In genomic region chr19:3366104-3366760, GRCh38 we compare ENCODE assay signal across 8 cellular contexts. TPM values are rescaled to one million over a fixed set of nuclear protein-coding genes. Genes with fewer than 3 reads are reported as not detected.
DNase-seq lines count a peak whose midpoint lies in the region; ATAC-seq and TF ChIP-seq lines count a peak whose summit lies in the region.

TSS of gene NFIC (plus strand) at chr19:3366583. CDS start at chr19:3366637, 54 bp downstream.

- no peaks in the 10 kb centered on the region for H3K9me3 ChIP-seq in neutrophil

- no peaks in the 10 kb centered on the region for H3K36me3 ChIP-seq in neutrophil

- peak; percentile 27 for TF ChIP-seq POLR2A in GM18505 (IDR thresholded peaks at IDR 0.05; ENCODE audit: borderline replicate concordance, extremely low read depth, insufficient read depth, insufficient read length)

- ATAC-seq in GM18505 (IDR thresholded peaks at IDR 0.05; ENCODE audit: unreplicated experiment) = no peak
- peak; percentile 45 to 63 for ATAC-seq in activated naive CD4-positive, alpha-beta T cell treated with anti-CD3 and anti-CD28 coated beads, Interleukin-2, amount 50 U/mL, for 72 hours
- no peak for ATAC-seq in GM21619 (IDR thresholded peaks at IDR 0.05; ENCODE audit: unreplicated experiment)

- TF ChIP-seq CTCF in AG04449 (IDR thresholded peaks at IDR 0.05; ENCODE audit: insufficient read depth, low read length, missing control alignments) = no peak
- TF ChIP-seq CTCF in neutrophil (IDR thresholded peaks at IDR 0.05) = no peak

- CTCF ChIA-PET in AG04449 (lab: Yijun Ruan, JAX) = interaction anchor here (1.2 kb wide), 1 partner anchor 43 kb away, joined by 3 read pairs; no protein-coding TSS in a partner anchor

- H3K27ac ChIP-seq in neutrophil = peak within 1 kb of the TSS; percentile 96

- POLR2A ChIA-PET in AG04449 (lab: Yijun Ruan, JAX) = interaction anchor here (1.0 kb wide), 1 partner anchor 8 kb away, joined by 5 read pairs; no protein-coding TSS in a partner anchor

- peak within 1 kb of the TSS; percentile 81 for H3K4me3 ChIP-seq in AG04449 (ENCODE audit: low read depth, low read length)
- peak within 1 kb of the TSS; percentile 88 to 89 for H3K4me3 ChIP-seq in neutrophil (ENCODE audit: low read depth in 1 of 2, low read length in 1 of 2)

- H3K9me3 Mint-ChIP-seq in activated naive CD4-positive, alpha-beta T cell treated with anti-CD3 and anti-CD28 coated beads, Interleukin-2, amount 50 U/mL, for 72 hours = no peaks in the 10 kb centered on the region

- H3K27ac Mint-ChIP-seq in activated naive CD4-positive, alpha-beta T cell treated with anti-CD3 and anti-CD28 coated beads, Interleukin-2, amount 50 U/mL, for 72 hours = peak within 1 kb of the TSS in 1 of 2 donors; percentile 26

- DNase-seq in AG04449 (ENCODE audit: low read depth, low spot score) (peak; percentile 23), OCI-M1 (lab: John Stamatoyannopoulos, UW) (peak; percentile 76), glomerular visceral epithelial cell (ENCODE audit: extremely low spot score) (peak; percentile 88), putamen (ENCODE audit: low spot score) (no peak)
- DNase-seq in activated naive CD4-positive, alpha-beta T cell treated with anti-CD3 and anti-CD28 coated beads, Interleukin-2, amount 50 U/mL, for 72 hours (ENCODE audit: low spot score in 2 of 2) = no peak

- no peaks in the 10 kb centered on the region for H3K27me3 ChIP-seq in neutrophil

- H3K4me1 ChIP-seq in neutrophil (ENCODE audit: control insufficient read depth in 1 of 2, insufficient read depth in 1 of 2, low read depth in 1 of 2, low read length in 1 of 2) = peaks cover 53 to 62% of the 10 kb centered on the region in 2 experiments

- H3K36me3 Mint-ChIP-seq in activated naive CD4-positive, alpha-beta T cell treated with anti-CD3 and anti-CD28 coated beads, Interleukin-2, amount 50 U/mL, for 72 hours = no peaks in the 10 kb centered on the region

RNA-seq across cellular contexts. Expression of gene NFIC, which starts in this region (rescaled TPM):
- 10 to 100 TPM; 10.4 to 23.1 TPM for total RNA-seq in activated naive CD4-positive, alpha-beta T cell treated with anti-CD3 and anti-CD28 coated beads, Interleukin-2, amount 50 U/mL, for 72 hours

Comparison
In these comparisons a context has a peak if more than half of its experiments do, and no peak if none do; other contexts are left out.
1. DNase-seq: peak in AG04449 (single experiment), OCI-M1 (single experiment) and glomerular visceral epithelial cell (single experiment); none in activated naive CD4-positive, alpha-beta T cell treated with anti-CD3 and anti-CD28 coated beads, Interleukin-2, amount 50 U/mL, for 72 hours (0 of 2) and putamen (single experiment).
2. ATAC-seq: peak in activated naive CD4-positive, alpha-beta T cell treated with anti-CD3 and anti-CD28 coated beads, Interleukin-2, amount 50 U/mL, for 72 hours (2 of 2); none in GM18505 (single experiment) and GM21619 (single experiment).